In the genomic region with DNA sequence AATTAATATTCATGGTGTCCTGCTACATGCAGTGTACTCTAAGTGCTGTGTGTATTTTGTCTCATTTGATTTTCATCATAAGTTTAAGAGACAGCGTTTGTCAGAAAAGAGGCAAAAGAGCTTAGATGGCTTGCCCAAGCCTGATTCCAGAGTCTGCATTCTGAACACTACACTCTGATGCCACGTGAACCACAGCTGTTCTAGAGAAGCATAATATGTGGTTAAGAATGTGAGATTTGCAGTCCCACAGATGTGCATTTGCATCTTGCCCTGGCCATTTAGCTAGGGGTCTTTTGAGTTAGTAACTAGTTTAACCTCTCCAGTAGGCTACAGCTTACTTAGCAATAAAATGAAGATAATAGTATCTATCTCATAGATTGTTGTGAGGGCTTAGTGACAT, we compare ENCODE assay signal across 1 cellular context.
TF ChIP-seq lines count a peak whose summit lies in the region.

No MANE protein-coding gene starts in this region.

TF ChIP-seq in HepG2, 621 proteins besides CTCF, POLR2A, EP300 and RAD21 (continued from another document):
- TF ChIP-seq, protein P1, sequence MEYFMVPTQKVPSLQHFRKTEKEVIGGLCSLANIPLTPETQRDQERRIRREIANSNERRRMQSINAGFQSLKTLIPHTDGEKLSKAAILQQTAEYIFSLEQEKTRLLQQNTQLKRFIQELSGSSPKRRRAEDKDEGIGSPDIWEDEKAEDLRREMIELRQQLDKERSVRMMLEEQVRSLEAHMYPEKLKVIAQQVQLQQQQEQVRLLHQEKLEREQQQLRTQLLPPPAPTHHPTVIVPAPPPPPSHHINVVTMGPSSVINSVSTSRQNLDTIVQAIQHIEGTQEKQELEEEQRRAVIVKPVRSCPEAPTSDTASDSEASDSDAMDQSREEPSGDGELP (IDR thresholded peaks at IDR 0.05; ENCODE audit: borderline replicate concordance, low read depth) = peak; percentile 31; the same call in 1 of the 2 replicates
- peak; percentile 26 for TF ChIP-seq TEAD3 (CRISPR knock-in tag; optimal IDR thresholded peaks at IDR 0.05; ENCODE audit: borderline replicate concordance)
